Comparison of ENCODE assay signal across 8 cellular contexts in genomic region chr9:132800038-132800648, GRCh38.
DNase-seq lines count a peak whose midpoint lies in the region; ATAC-seq, FAIRE-seq and TF ChIP-seq lines count a peak whose summit lies in the region.

No MANE protein-coding gene starts in this region.

- no peaks in the 10 kb centered on the region for H3K36me3 ChIP-seq in kidney (ENCODE audit: control insufficient read depth in 1 of 2, insufficient read depth in 2 of 2, low read length in 2 of 2)

- H3K9me3 ChIP-seq in kidney (ENCODE audit: control insufficient read depth in 1 of 2, low read length in 2 of 2) = no peaks in the 10 kb centered on the region

- H3K4me3 ChIP-seq in kidney (ENCODE audit: low read length in 2 of 2) = no peak overlapping the region

- TF ChIP-seq CTCF in kidney (IDR thresholded peaks at IDR 0.05; ENCODE audit: borderline replicate concordance, extremely low read depth, insufficient read depth) = peak; percentile 95

- H3K9ac ChIP-seq in kidney (ENCODE audit: low read length in 2 of 2) = no peak overlapping the region

- intact Hi-C loops in kidney (cut with DNase I) = no loop called here

- FAIRE-seq in kidney (lab: Jason Lieb, UNC) = no peak

- DNase-seq in A172 (ENCODE audit: low spot score) = peak; percentile 67
- peak; percentile 58 for DNase-seq in GM19238 (ENCODE audit: insufficient read length, low spot score)
- peak; percentile 80 for DNase-seq in NCI-H2196 (lab: John Stamatoyannopoulos, UW; ENCODE audit: unreplicated experiment)
- DNase-seq in caudate nucleus (lab: John Stamatoyannopoulos, UW) = peak in 44 of 61 donors; percentile 10 to 81 (median 41)
- DNase-seq in kidney = peak; percentile 87
- DNase-seq in stimulated activated CD4-positive, alpha-beta T cell treated with anti-CD3 and anti-CD28 coated beads, Interleukin-15, amount 100 ng/mL, for 1 hour (ENCODE audit: low read depth in 1 of 2, low spot score in 1 of 2) = peak; percentile 33 to 35

- ATAC-seq in activated CD4-positive, CD25-positive, alpha-beta regulatory T cell treated with anti-CD3 and anti-CD28 coated beads, Interleukin-2, amount 50 U/mL, for 24 hours = peak; percentile 77
- no peak for ATAC-seq in HG02678 (IDR thresholded peaks at IDR 0.05; ENCODE audit: unreplicated experiment)

- no peaks in the 10 kb centered on the region for H3K4me1 ChIP-seq in kidney (ENCODE audit: control insufficient read depth in 1 of 2, insufficient read depth in 1 of 2, low read depth in 1 of 2, low read length in 2 of 2)

- H3K27ac ChIP-seq in caudate nucleus (ENCODE audit: low read depth, low read length) (no peak overlapping the region), kidney (ENCODE audit: low read depth in 2 of 2, low read length in 2 of 2) (no peak overlapping the region)

Comparison
In these comparisons a context has a peak if more than half of its experiments do, and no peak if none do; other contexts are left out.
1. DNase-seq: peak in every context shown above with its lines; median percentile 87 in kidney; 80 in NCI-H2196; 67 in A172; 58 in GM19238; 41 in caudate nucleus; 34 in stimulated activated CD4-positive, alpha-beta T cell treated with anti-CD3 and anti-CD28 coated beads, Interleukin-15, amount 100 ng/mL, for 1 hour.